35 cellular contexts compared by ENCODE assay signal in the genomic region with DNA sequence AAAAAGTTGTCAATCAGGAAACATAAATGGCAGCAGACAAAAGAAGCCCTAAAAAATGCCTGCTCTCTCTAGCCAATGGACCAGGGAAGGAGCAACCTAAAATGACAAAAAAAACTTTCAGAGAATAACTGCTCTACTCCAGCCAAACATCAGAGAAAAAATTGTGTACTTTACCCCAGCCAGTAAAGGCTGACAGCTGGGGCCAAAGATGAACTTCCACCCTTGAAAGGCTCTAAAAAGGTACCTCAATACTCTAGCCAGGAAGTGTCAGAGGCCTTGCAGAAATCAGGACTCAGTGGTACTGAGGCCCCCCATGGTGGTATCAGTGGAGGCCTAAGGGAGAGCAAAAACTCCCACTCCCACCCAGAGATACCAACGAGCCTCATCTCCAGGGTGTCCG. TPM values are rescaled to one million over a fixed set of nuclear protein-coding genes. Genes with fewer than 3 reads are reported as not detected.
"Had no signal": no experiment of that assay in that cellular context is flagged by ENCODE, and none has a peak within 500 bp of the region (broad histone marks: within the 10 kb centered on the region; RNA-seq: fewer than 3 reads in every experiment).

No MANE protein-coding gene starts in this region.

- H3K9me3 Mint-ChIP-seq: activated B cell treated with CpG ODN at 0.5 μM for 24 hours; activated CD8-positive, alpha-beta T cell treated with anti-CD3 and anti-CD28 coated beads for 36 hours; activated naive CD4-positive, alpha-beta T cell treated with anti-CD3 and anti-CD28 coated beads for 36 hours; activated naive CD4-positive, alpha-beta T cell treated with anti-CD3 and anti-CD28 coated beads, Interleukin-2, amount 50 U/mL, for 24 hours; activated naive CD8-positive, alpha-beta T cell treated with anti-CD3 and anti-CD28 coated beads for 36 hours; activated naive CD8-positive, alpha-beta T cell treated with anti-CD3 and anti-CD28 coated beads, Interleukin-2, amount 50 U/mL, for 24 hours; activated T-cell treated with anti-CD3 and anti-CD28 coated beads, Interleukin-2, amount 50 U/mL, for 4 hours; activated T-helper 2 cell treated with anti-CD3 and anti-CD28 coated beads, Interferon-gamma antibody, Interleukin-2, Interleukin-4, amounts not matched to agents 10 μg/mL and 5 μg/mL and 100 μg/mL, durations not matched to agents 14 hours and 24 hours and 36 hours; T-helper 2 cell treated with Interferon-gamma antibody and Interleukin-4, amounts not matched to agents 5 μg/mL and 100 μg/mL, for 36 hours had no signal

- ATAC-seq: activated CD4-positive, CD25-positive, alpha-beta regulatory T cell treated with anti-CD3 and anti-CD28 coated beads, Interleukin-2, amount 50 U/mL, for 24 hours; activated CD8-positive, alpha-beta T cell treated with anti-CD3 and anti-CD28 coated beads for 36 hours; activated naive CD8-positive, alpha-beta T cell treated with anti-CD3 and anti-CD28 coated beads, Interleukin-2, amount 50 U/mL, for 24 hours; activated T-cell treated with anti-CD3 and anti-CD28 coated beads, Interleukin-2, amount 50 U/mL, for 4 hours; body of pancreas; T-helper 17 cell had no signal

- H3K36me3 Mint-ChIP-seq: activated naive CD4-positive, alpha-beta T cell treated with anti-CD3 and anti-CD28 coated beads, Interleukin-2, amount 50 U/mL, for 24 hours; activated naive CD8-positive, alpha-beta T cell treated with anti-CD3 and anti-CD28 coated beads for 36 hours had no signal

- H3K4me3 ChIP-seq: adrenal gland, body of pancreas, breast epithelium, cardiac muscle cell, colonic mucosa, esophagus squamous epithelium had no signal

- H3K4me3 Mint-ChIP-seq: activated B cell treated with CpG ODN at 0.5 μM for 24 hours; activated CD8-positive, alpha-beta T cell treated with anti-CD3 and anti-CD28 coated beads for 36 hours; activated naive CD4-positive, alpha-beta T cell treated with anti-CD3 and anti-CD28 coated beads for 36 hours; activated naive CD4-positive, alpha-beta T cell treated with anti-CD3 and anti-CD28 coated beads, Interleukin-2, amount 50 U/mL, for 24 hours; activated naive CD8-positive, alpha-beta T cell treated with anti-CD3 and anti-CD28 coated beads for 36 hours; activated naive CD8-positive, alpha-beta T cell treated with anti-CD3 and anti-CD28 coated beads, Interleukin-2, amount 50 U/mL, for 24 hours; activated T-cell treated with anti-CD3 and anti-CD28 coated beads, Interleukin-2, amount 50 U/mL, for 4 hours; T-helper 17 cell; T-helper 2 cell treated with Interferon-gamma antibody and Interleukin-4, amounts not matched to agents 5 μg/mL and 100 μg/mL, for 36 hours had no signal

- H3K36me3 ChIP-seq: adrenal gland, breast epithelium, cardiac muscle cell, colonic mucosa, esophagus squamous epithelium, WERI-Rb-1 had no signal

- H3K9me3 ChIP-seq: adrenal gland, body of pancreas, breast epithelium, colonic mucosa, esophagus squamous epithelium had no signal

- H3K4me1 ChIP-seq: adrenal gland, body of pancreas, breast epithelium, colonic mucosa, esophagus squamous epithelium had no signal

- H3K4me1 Mint-ChIP-seq: activated B cell treated with CpG ODN at 0.5 μM for 24 hours; activated naive CD4-positive, alpha-beta T cell treated with anti-CD3 and anti-CD28 coated beads, Interleukin-2, amount 50 U/mL, for 24 hours; activated naive CD8-positive, alpha-beta T cell treated with anti-CD3 and anti-CD28 coated beads for 36 hours; activated naive CD8-positive, alpha-beta T cell treated with anti-CD3 and anti-CD28 coated beads, Interleukin-2, amount 50 U/mL, for 24 hours; T-helper 17 cell had no signal

- H3K27me3 ChIP-seq: body of pancreas, breast epithelium, cardiac muscle cell, colonic mucosa had no signal

- H3K27ac ChIP-seq: adrenal gland, body of pancreas, breast epithelium, cardiac muscle cell, colonic mucosa, epithelial cell of prostate, esophagus squamous epithelium, WERI-Rb-1 had no signal

- FAIRE-seq: endometrium, endothelial cell of umbilical vein, frontal cortex had no signal

- H3K27ac Mint-ChIP-seq: activated B cell treated with CpG ODN at 0.5 μM for 24 hours; activated CD8-positive, alpha-beta T cell treated with anti-CD3 and anti-CD28 coated beads for 36 hours; activated naive CD4-positive, alpha-beta T cell treated with anti-CD3 and anti-CD28 coated beads for 36 hours; activated naive CD4-positive, alpha-beta T cell treated with anti-CD3 and anti-CD28 coated beads, Interleukin-2, amount 50 U/mL, for 24 hours; activated naive CD8-positive, alpha-beta T cell treated with anti-CD3 and anti-CD28 coated beads for 36 hours; activated naive CD8-positive, alpha-beta T cell treated with anti-CD3 and anti-CD28 coated beads, Interleukin-2, amount 50 U/mL, for 24 hours; activated T-helper 2 cell treated with anti-CD3 and anti-CD28 coated beads, Interferon-gamma antibody, Interleukin-2, Interleukin-4, amounts not matched to agents 10 μg/mL and 5 μg/mL and 100 μg/mL, durations not matched to agents 14 hours and 24 hours and 36 hours; T-helper 17 cell; T-helper 2 cell treated with Interferon-gamma antibody and Interleukin-4, amounts not matched to agents 5 μg/mL and 100 μg/mL, for 36 hours had no signal

- DNase-seq: activated B cell treated with CpG ODN at 0.5 μM for 24 hours; activated CD4-positive, alpha-beta T cell treated with anti-CD3 and anti-CD28 coated beads for 48 hours; activated CD4-positive, alpha-beta T cell treated with anti-CD3 and anti-CD28 coated beads, Interleukin-2, amount 50 U/mL, for 1 hour; activated CD4-positive, alpha-beta T cell treated with anti-CD3 and anti-CD28 coated beads, Interleukin-2, amount 50 U/mL, for 48 hours; activated CD8-positive, alpha-beta memory T cell treated with anti-CD3 and anti-CD28 coated beads for 24 hours; activated CD8-positive, alpha-beta T cell treated with anti-CD3 and anti-CD28 coated beads for 36 hours; activated effector memory CD4-positive, alpha-beta T cell treated with anti-CD3 and anti-CD28 coated beads, Interleukin-2, amount 50 U/mL, for 16 hours; activated naive CD4-positive, alpha-beta T cell treated with anti-CD3 and anti-CD28 coated beads for 36 hours; activated naive CD8-positive, alpha-beta T cell treated with anti-CD3 and anti-CD28 coated beads for 36 hours; activated naive CD8-positive, alpha-beta T cell treated with anti-CD3 and anti-CD28 coated beads, Interleukin-2, amount 50 U/mL, for 24 hours; activated T-cell treated with anti-CD3 and anti-CD28 coated beads, Interleukin-2, amount 50 U/mL, for 4 hours; adrenal gland; amygdala; aorta; body of pancreas; central memory CD4-positive, alpha-beta T cell; cerebellar nuclear complex; colonic mucosa; effector CD8-positive, alpha-beta T cell; esophagus squamous epithelium; foreskin fibroblast; T-helper 1 cell; T-helper 17 cell; T1000; WERI-Rb-1 had no signal

RNA-seq across cellular contexts. Expression of gene C3orf70, which starts 18.3 kb away (rescaled TPM):
- total RNA-seq: activated B cell treated with CpG ODN at 0.5 μM for 24 hours; activated naive CD4-positive, alpha-beta T cell treated with anti-CD3 and anti-CD28 coated beads for 36 hours had no signal
